Comparison of ENCODE assay signal across 1 cellular context in the genomic region with DNA sequence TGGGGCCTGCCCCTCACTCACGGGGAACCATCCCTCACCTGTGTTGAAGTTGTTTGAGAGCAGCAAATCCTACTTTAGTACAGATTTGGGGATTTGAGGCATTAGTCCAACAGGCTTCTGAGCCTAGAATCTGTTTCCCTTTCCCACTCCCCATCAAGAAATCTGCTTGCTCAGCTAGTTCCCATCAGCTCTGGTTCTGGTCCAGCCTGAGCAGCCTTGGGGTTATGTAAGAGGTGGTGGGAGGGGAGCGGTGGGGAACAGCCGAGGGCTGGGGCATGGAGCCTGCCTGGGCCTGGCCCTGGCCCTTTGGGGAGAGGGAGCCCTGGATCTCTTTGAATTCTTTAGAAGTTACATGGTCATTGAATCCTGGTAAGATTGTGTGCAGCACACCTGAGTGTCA.
TF ChIP-seq lines count a peak whose summit lies in the region.

No MANE protein-coding gene starts in this region.

TF ChIP-seq in K562, 482 proteins besides CTCF, POLR2A, EP300 and RAD21:
- TF ChIP-seq BRD9 (IDR thresholded peaks at IDR 0.05; ENCODE audit: low read depth, partially characterized antibody), result no peak
- TF ChIP-seq MAFG (tag; conservative IDR thresholded peaks at IDR 0.05), result peak; percentile 12; the same call in 1 of the 2 replicates
- TF ChIP-seq DACH1 (IDR thresholded peaks at IDR 0.05; ENCODE audit: partially characterized antibody), result no peak
- TF ChIP-seq ZBED1 (IDR thresholded peaks at IDR 0.05), result no peak
- peak; percentile 71 for TF ChIP-seq ZNF316 (IDR thresholded peaks at IDR 0.05)
- TF ChIP-seq CUX1 (CRISPR knock-in tag; IDR thresholded peaks at IDR 0.05), result no peak
- TF ChIP-seq NFIX (CRISPR knock-in tag; IDR thresholded peaks at IDR 0.05; ENCODE audit: low read depth), result no peak
- no peak for TF ChIP-seq BCL6 (CRISPR knock-in tag; IDR thresholded peaks at IDR 0.05)
- TF ChIP-seq SNRNP70 (optimal IDR thresholded peaks at IDR 0.05; ENCODE audit: low read depth, low read length), result no peak
- TF ChIP-seq RNF2 (IDR thresholded peaks at IDR 0.05), result no peak
- TF ChIP-seq C11orf30 (IDR thresholded peaks at IDR 0.05; ENCODE audit: low read depth), result peak; percentile 56; the same call in 1 of the 2 replicates
- TF ChIP-seq MAFK (IDR thresholded peaks at IDR 0.05; ENCODE audit: low read length), result peak; percentile 16; the same call in 1 of the 2 replicates
